8 cellular contexts compared by ENCODE assay signal in the genomic region with DNA sequence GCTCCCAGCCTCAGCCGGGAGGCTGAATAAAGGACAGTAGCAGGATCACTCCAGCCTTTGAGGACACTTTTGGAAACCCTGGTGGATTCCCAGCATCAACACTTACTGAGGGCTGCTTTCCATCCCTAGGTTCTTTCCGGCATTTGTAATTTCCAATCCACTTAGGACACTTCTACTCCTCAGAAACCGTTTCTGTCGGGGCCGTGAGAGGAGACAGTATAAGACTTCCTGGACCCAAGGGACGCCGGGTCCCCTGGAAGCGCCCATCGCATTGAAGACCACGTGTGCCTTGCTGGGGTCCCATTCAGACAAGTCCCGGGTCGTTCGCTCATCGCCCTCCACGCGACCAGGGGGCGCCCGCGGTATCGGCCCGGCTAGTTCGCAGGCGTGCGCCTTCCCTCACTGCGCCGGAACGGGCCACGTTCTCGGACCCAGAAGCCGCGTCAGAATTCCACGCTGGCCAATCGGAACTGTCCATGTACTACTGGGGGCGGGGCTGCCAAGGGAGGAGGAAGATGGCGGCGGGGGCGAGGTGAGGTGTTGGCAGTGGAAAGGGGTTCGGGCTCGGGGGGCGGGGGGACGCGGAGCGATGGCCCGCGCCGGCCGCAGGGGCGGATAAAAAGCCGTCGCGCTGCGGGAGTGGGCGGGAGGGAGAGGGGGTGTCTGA. TPM values are rescaled to one million over a fixed set of nuclear protein-coding genes. Genes with fewer than 3 reads are reported as not detected.
DNase-seq lines count a peak whose midpoint lies in the region; ATAC-seq, FAIRE-seq and TF ChIP-seq lines count a peak whose summit lies in the region.

A gene (plus strand): TSS at position 479 of the 667 bp plus-strand sequence. CDS start 202 bp downstream, outside the sequence.

- H3K9ac ChIP-seq in smooth muscle cell (ENCODE audit: low read depth) = peak within 1 kb of the TSS; percentile 71

- no peaks in the 10 kb centered on the region for H3K9me3 ChIP-seq in smooth muscle cell (replicated peaks; ENCODE audit: low read depth)

- H3K36me3 ChIP-seq in bronchial epithelial cell (ENCODE audit: control insufficient read depth, insufficient read depth, low read length) = peaks cover 4% of the 10 kb centered on the region
- H3K36me3 ChIP-seq in smooth muscle cell (ENCODE audit: low read depth) = no peaks in the 10 kb centered on the region

- peak within 1 kb of the TSS; percentile 97 for H2AFZ ChIP-seq in smooth muscle cell (ENCODE audit: low read depth)

- WGBS in smooth muscle cell (ENCODE audit: low lambda C conversion rate) = 1% methylated on average over 33 of the region's 53 CpGs

- ATAC-seq in GM19023 (IDR thresholded peaks at IDR 0.05; ENCODE audit: unreplicated experiment) = peak; percentile 97
- ATAC-seq in HG03280 (IDR thresholded peaks at IDR 0.05; ENCODE audit: unreplicated experiment) = peak; percentile 97

- no peaks in the 10 kb centered on the region for H3K27me3 ChIP-seq in bronchial epithelial cell (ENCODE audit: control insufficient read depth, insufficient read depth, low read length)
- no peaks in the 10 kb centered on the region for H3K27me3 ChIP-seq in smooth muscle cell (ENCODE audit: low read depth)

- no peak for FAIRE-seq in bronchial epithelial cell (lab: Jason Lieb, UNC)

- H3K27ac ChIP-seq in smooth muscle cell (ENCODE audit: low read depth) = peak within 1 kb of the TSS; percentile 50

- H3K4me2 ChIP-seq in smooth muscle cell = peak within 1 kb of the TSS; percentile 95

- no peaks in the 10 kb centered on the region for H3F3A ChIP-seq in smooth muscle cell (ENCODE audit: low read depth)

- peaks cover 47% of the 10 kb centered on the region for H3K79me2 ChIP-seq in smooth muscle cell (ENCODE audit: low read depth)

- peaks cover 37% of the 10 kb centered on the region for H4K20me1 ChIP-seq in smooth muscle cell (ENCODE audit: low read depth)

- TF ChIP-seq CTCF in AG09309 (IDR thresholded peaks at IDR 0.05; ENCODE audit: control insufficient read depth, insufficient read depth, low read depth, low read length, missing control alignments) (peak; percentile 81), WI38 (IDR thresholded peaks at IDR 0.05; ENCODE audit: low read depth, low read length) (peak; percentile 67), bronchial epithelial cell (IDR thresholded peaks at IDR 0.05; ENCODE audit: insufficient read depth, low read length, severe bottlenecking) (peak; percentile 83), smooth muscle cell (IDR thresholded peaks at IDR 0.05; ENCODE audit: borderline replicate concordance, insufficient read depth, poor library complexity, severe bottlenecking) (peak; percentile 70)

- DNase-seq in AG09309 (ENCODE audit: low read depth) (peak; percentile 84), NCI-H226 (peak; percentile 97), bronchial epithelial cell (ENCODE audit: low read depth) (peak; percentile 87), iPS-NIHi11 (ENCODE audit: low spot score) (peak; percentile 99), smooth muscle cell (lab: John Stamatoyannopoulos, UW; ENCODE audit: unreplicated experiment) (peak; percentile 88)

- H3K4me3 ChIP-seq in AG09309 (ENCODE audit: control insufficient read depth, low read depth, low read length) (peak within 1 kb of the TSS; percentile 88), WI38 (ENCODE audit: low read depth, low read length) (peak within 1 kb of the TSS; percentile 79), bronchial epithelial cell (ENCODE audit: low read depth, low read length) (peak within 1 kb of the TSS; percentile 75), smooth muscle cell (peak within 1 kb of the TSS; percentile 92)

- H3K4me1 ChIP-seq in smooth muscle cell (ENCODE audit: low read depth) = peaks cover 20% of the 10 kb centered on the region

RNA-seq across cellular contexts. Expression of the gene that starts here (rescaled TPM):
- total RNA-seq in bronchial epithelial cell (29.5 and 31.5 TPM in 2 replicates), smooth muscle cell (35.4 and 38.9 TPM in 2 replicates)
- 17.9 and 18.5 TPM in 2 replicates for polyA plus RNA-seq in smooth muscle cell

Comparison
In these comparisons a context has a peak if more than half of its experiments do, and no peak if none do; other contexts are left out.
1. Peak in every context shown above with its lines: DNase-seq, ATAC-seq, H3K4me3 ChIP-seq and H3K27ac ChIP-seq.